ENCODE assay signal across 8 cellular contexts in the genomic region with DNA sequence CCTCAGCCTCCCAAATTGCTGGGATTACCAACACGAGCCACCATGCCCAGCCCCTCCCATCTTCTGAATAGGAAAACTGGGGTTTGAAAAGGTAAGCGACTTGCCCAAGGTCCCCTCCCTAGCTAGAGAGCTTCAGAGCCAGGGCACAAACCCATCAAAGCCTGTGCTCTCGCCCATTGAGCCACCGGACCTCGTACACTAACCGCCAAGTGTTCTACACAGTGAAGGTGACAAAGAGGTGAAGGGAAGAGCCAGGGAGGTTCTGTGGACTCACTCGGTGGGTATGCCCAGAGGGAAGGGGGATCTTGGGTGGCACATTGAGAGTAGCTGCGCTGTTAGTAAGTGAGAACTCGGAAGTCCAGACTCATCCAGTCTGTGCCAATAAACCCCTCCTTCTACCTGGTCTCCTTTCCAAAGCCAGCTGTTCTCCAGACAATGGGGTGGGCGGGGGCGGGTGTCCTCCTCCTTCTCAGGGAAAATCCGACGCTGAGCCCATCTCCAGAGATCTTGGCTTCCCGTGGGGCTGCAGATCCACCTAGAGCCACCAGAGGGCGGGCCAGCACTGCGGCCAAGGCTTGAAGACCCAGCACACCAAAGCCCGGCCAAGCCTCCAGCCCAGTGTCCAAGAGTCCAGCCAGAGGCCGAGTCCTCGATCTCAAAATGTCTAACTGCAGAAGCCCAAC. TPM values are rescaled to one million over a fixed set of nuclear protein-coding genes. Genes with fewer than 3 reads are reported as not detected.
DNase-seq lines count a peak whose midpoint lies in the region; ATAC-seq and TF ChIP-seq lines count a peak whose summit lies in the region.

No MANE protein-coding gene starts in this region.

- no peak overlapping the region for H3K4me3 ChIP-seq in ovary
- no peak overlapping the region for H3K4me3 ChIP-seq in upper lobe of left lung

- TF ChIP-seq EP300 in ovary (IDR thresholded peaks at IDR 0.05): no peak
- TF ChIP-seq EP300 in upper lobe of left lung (IDR thresholded peaks at IDR 0.05): no peak

- H3K4me1 ChIP-seq in ovary (ENCODE audit: insufficient read depth): peaks cover 9% of the 10 kb centered on the region
- peaks cover 39 to 46% (median 42%) of the 10 kb centered on the region in 4 donors for H3K4me1 ChIP-seq in upper lobe of left lung

- TF ChIP-seq POLR2A in ovary (IDR thresholded peaks at IDR 0.05): no peak
- no peak for TF ChIP-seq POLR2A in upper lobe of left lung (IDR thresholded peaks at IDR 0.05)

- WGBS in ovary, 3 donors: 6 to 10% (median 8%) methylated on average over 19 of the region's 19 CpGs
- 12 to 30% methylated on average over 9 to 19 of the region's 19 CpGs for WGBS in upper lobe of left lung, 2 donors

- peak; percentile 93 to 98 (median 95) for TF ChIP-seq CTCF in ovary (IDR thresholded peaks at IDR 0.05)
- TF ChIP-seq CTCF in upper lobe of left lung (IDR thresholded peaks at IDR 0.05): peak; percentile 94 to 99 (median 97)

- ATAC-seq in GM21619 (IDR thresholded peaks at IDR 0.05; ENCODE audit: unreplicated experiment) (peak; percentile 58), upper lobe of left lung (ENCODE audit: low FRiP score in 2 of 2) (peak; percentile 92 to 93)

- no peak overlapping the region for H3K27ac ChIP-seq in ovary
- H3K27ac ChIP-seq in upper lobe of left lung: no peak overlapping the region

- H3K27me3 ChIP-seq in ovary (peaks cover 6% of the 10 kb centered on the region), upper lobe of left lung (peaks cover 0 to 38% (median 15%) of the 10 kb centered on the region in 4 donors)

- in situ Hi-C loops in SK-MEL-5 (cut with HindIII; ENCODE audit: low pct_unique_long_range_greater_than_20kb, low sequenced_read_pairs): no loop called here

- H3K36me3 ChIP-seq in ovary (no peaks in the 10 kb centered on the region), upper lobe of left lung (no peaks in the 10 kb centered on the region)

- intact Hi-C loops in ovary (cut with DNase I): loop anchor here in 3 of 4 donors (5.0 to 10.0 kb wide), 4 partner anchors 68 to 1058 kb away; a partner anchor contains a TSS

- H3K9me3 ChIP-seq in ovary (no peaks in the 10 kb centered on the region), upper lobe of left lung (no peaks in the 10 kb centered on the region)

- DNase-seq in EH (ENCODE audit: low read depth) (peak; percentile 83), KG1 (lab: John Stamatoyannopoulos, UW) (peak; percentile 89), SK-MEL-5 (ENCODE audit: low read depth, low spot score) (peak; percentile 80), globus pallidus (ENCODE audit: low spot score) (peak; percentile 81), ovary (peak; percentile 84 to 94 (median 91)), upper lobe of left lung (peak; percentile 92 to 94)
- DNase-seq in activated gamma-delta T cell treated with anti-CD3 and anti-CD28 coated beads, Interleukin-2, amount 50 U/mL, for 16 hours (ENCODE audit: low read depth): peak; percentile 66

RNA-seq across cellular contexts. Expression of a gene that starts 3.2 kb away (rescaled TPM):
- total RNA-seq in SK-MEL-5 (2014; rRNA removed; shearing (Covaris generic)): 0.29 and 1.1 TPM in 2 replicates
- polyA plus RNA-seq in SK-MEL-5 (2015; cell fraction: cytosol; rRNA removed): 6.4 and 7.8 TPM in 2 replicates
- 3.2 and 3.6 TPM in 2 replicates for polyA plus RNA-seq in SK-MEL-5 (2015; cell fraction: nucleus; rRNA removed)
- 1 to 10 TPM in 2 of 7 donors, under 1 TPM in 5; 0.23 to 2.0 (median 0.83) TPM for total RNA-seq in ovary
- under 1 TPM in 1 of 2 donors, not detected in 1; 0.53 TPM for polyA plus RNA-seq in ovary
- total RNA-seq in upper lobe of left lung: 1 to 10 TPM in 5 of 6 donors, not detected in 1; 1.1 to 4.1 (median 2.0) TPM

RNA-seq across cellular contexts. Expression of a gene that starts 30.2 kb away (rescaled TPM):
- 30.6 and 37.0 TPM in 2 replicates for total RNA-seq in SK-MEL-5 (2014; rRNA removed; shearing (Covaris generic))
- 32.0 and 35.0 TPM in 2 replicates for polyA plus RNA-seq in SK-MEL-5 (2015; cell fraction: cytosol; rRNA removed)
- 68.8 and 87.3 TPM in 2 replicates for polyA plus RNA-seq in SK-MEL-5 (2015; cell fraction: nucleus; rRNA removed)
- 10 to 100 TPM; 17.0 to 47.2 (median 36.3) TPM for total RNA-seq in ovary
- 10 to 100 TPM; 21.2 to 69.3 TPM for polyA plus RNA-seq in ovary
- 100 to 1,000 TPM in 4 of 6 donors, 10 to 100 TPM in 2; 61.6 to 177 (median 118) TPM for total RNA-seq in upper lobe of left lung

RNA-seq across cellular contexts. Expression of a gene that starts 58.4 kb away (rescaled TPM):
- 10.1 and 11.2 TPM in 2 replicates for total RNA-seq in SK-MEL-5 (2014; rRNA removed; shearing (Covaris generic))
- 13.3 and 21.0 TPM in 2 replicates for polyA plus RNA-seq in SK-MEL-5 (2015; cell fraction: cytosol; rRNA removed)
- polyA plus RNA-seq in SK-MEL-5 (2015; cell fraction: nucleus; rRNA removed): 32.8 and 37.2 TPM in 2 replicates
- total RNA-seq in ovary: 10 to 100 TPM; 11.5 to 23.5 (median 18.6) TPM
- 10 to 100 TPM; 14.8 to 30.4 TPM for polyA plus RNA-seq in ovary
- total RNA-seq in upper lobe of left lung: 10 to 100 TPM in 5 of 6 donors, 1 to 10 TPM in 1; 7.1 to 72.3 (median 13.9) TPM
